Comparison of ENCODE assay signal across 30 cellular contexts in genomic region chr3:183500349-183500748, GRCh38. TPM values are rescaled to one million over a fixed set of nuclear protein-coding genes. Genes with fewer than 3 reads are reported as not detected.
A peak's percentile ranks its signal among the peaks of the same experiment; 100 is the strongest.
DNase-seq lines count a peak whose midpoint lies in the region; ATAC-seq, FAIRE-seq and TF ChIP-seq lines count a peak whose summit lies in the region.
"Had no signal": no experiment of that assay in that cellular context is flagged by ENCODE, and none has a peak within 500 bp of the region (broad histone marks: within the 10 kb centered on the region; RNA-seq: fewer than 3 reads in every experiment).

No MANE protein-coding gene starts in this region.

- no peak overlapping the region for H3K27ac ChIP-seq in MM.1S (ENCODE audit: low read length)
- H3K27ac ChIP-seq: SJCRH30 had no signal

- no peaks in the 10 kb centered on the region for H4K20me1 ChIP-seq in MM.1S (ENCODE audit: insufficient read depth, low read length)

- no peak overlapping the region for H3K4me2 ChIP-seq in MM.1S (ENCODE audit: low read depth, low read length)

- no peak for ATAC-seq in HG02981 (IDR thresholded peaks at IDR 0.05; ENCODE audit: unreplicated experiment)
- ATAC-seq: activated T-cell treated with anti-CD3 and anti-CD28 coated beads, Interleukin-2, amount 50 U/mL, for 4 hours; HCT116; left ventricle myocardium superior; Panc1; stimulated activated effector memory CD8-positive, alpha-beta T cell treated with anti-CD3 and anti-CD28 coated beads, Interleukin-12 subunit alpha, Interleukin-12 subunit beta, amount 100 ng/mL, for 72 hours; T-cell had no signal

- no peak for TF ChIP-seq CTCF in MM.1S (IDR thresholded peaks at IDR 0.05; ENCODE audit: low read length)

- TF ChIP-seq POLR2A in GM12892 (IDR thresholded peaks at IDR 0.05; ENCODE audit: low read depth, low read length), result no peak

- DNase-seq in NCI-H748 (lab: John Stamatoyannopoulos, UW; ENCODE audit: unreplicated experiment) (peak; percentile 42), NCI-H748 treated with DMSO at 0.1 percent for 48 hours (lab: John Stamatoyannopoulos, UW) (no peak), NCI-H1436 (lab: John Stamatoyannopoulos, UW) (peak; percentile 55), NCI-H69 (lab: John Stamatoyannopoulos, UW) (peak; percentile 45), mesenteric fat pad (ENCODE audit: low spot score) (peak; percentile 51), GM12892 (ENCODE audit: insufficient read length) (no peak), MM.1S (no peak)
- DNase-seq: activated CD4-positive, alpha-beta T cell treated with anti-CD3 and anti-CD28 coated beads for 1 hour; activated naive CD4-positive, alpha-beta T cell treated with anti-CD3 and anti-CD28 coated beads, Interleukin-2, amount 10 ng/mL, durations not matched to agents 7 days and 5 days; activated T-cell treated with anti-CD3 and anti-CD28 coated beads, Interleukin-2, amount 50 U/mL, for 4 hours; BE2C; dermis blood vessel endothelial cell; left ventricle myocardium superior; midbrain; NCI-H1092 treated with DMSO at 0.1 percent for 48 hours; NCI-H345; SJCRH30; stimulated activated CD4-positive, alpha-beta T cell treated with anti-CD3 and anti-CD28 coated beads, Interleukin-2, amount 100 ng/mL, for 48 hours; substantia nigra; T-cell had no signal

- H3K79me2 ChIP-seq in MM.1S (ENCODE audit: low read length), result peaks cover 79% of the 10 kb centered on the region

- no peaks in the 10 kb centered on the region for H3K27me3 ChIP-seq in MM.1S (replicated peaks; ENCODE audit: insufficient read depth, low read length)
- H3K27me3 ChIP-seq: BE2C, SJCRH30 had no signal

- H3K4me3 ChIP-seq in MM.1S (ENCODE audit: low read length), result no peak overlapping the region
- H3K4me3 ChIP-seq: SJCRH30 had no signal

- H3F3A ChIP-seq in MM.1S (ENCODE audit: insufficient read depth, low read length), result peaks cover 7% of the 10 kb centered on the region; the same call in 1 of the 2 replicates

- no peak overlapping the region for H2AFZ ChIP-seq in MM.1S (ENCODE audit: low read length)

- no peaks in the 10 kb centered on the region for H3K9me2 ChIP-seq in MM.1S (replicated peaks; ENCODE audit: insufficient read depth, low read length)

- no peak for FAIRE-seq in GM12892 (lab: Jason Lieb, UNC)
- FAIRE-seq: astrocyte, endometrium, GM12891, TTC549 had no signal

- no peaks in the 10 kb centered on the region for H3K9me3 ChIP-seq in MM.1S (replicated peaks; ENCODE audit: insufficient read depth, low read length)
- H3K9me3 ChIP-seq: BE2C, SJCRH30 had no signal

- peaks cover 8% of the 10 kb centered on the region; the same call in 1 of the 2 replicates for H3K36me3 ChIP-seq in MM.1S (replicated peaks; ENCODE audit: insufficient read depth, low read length)
- H3K36me3 ChIP-seq: BE2C, SJCRH30 had no signal

- peaks cover 27% of the 10 kb centered on the region for H3K4me1 ChIP-seq in MM.1S (ENCODE audit: low read length)
- H3K4me1 ChIP-seq: BE2C, SJCRH30 had no signal

- H3K9ac ChIP-seq in MM.1S (ENCODE audit: low read length), result no peak overlapping the region

RNA-seq across cellular contexts. Expression of gene KLHL6, which starts 55.2 kb away (rescaled TPM):
- 5.7 TPM for total RNA-seq in mesenteric fat pad
- polyA plus RNA-seq in GM12892 (2012; ENCODE audit: missing spikeins), result 13.2 TPM
- total RNA-seq: A673, osteocyte, SJCRH30 had no signal

Comparison
In these comparisons a context has a peak if more than half of its experiments do, and no peak if none do; other contexts are left out.
1. DNase-seq: peak in NCI-H748 (single experiment), NCI-H1436 (single experiment), NCI-H69 (single experiment) and mesenteric fat pad (single experiment); none in NCI-H748 treated with DMSO at 0.1 percent for 48 hours (single experiment), GM12892 (single experiment) and MM.1S (single experiment).